Comparison of ENCODE assay signal across 8 cellular contexts in the genomic region with DNA sequence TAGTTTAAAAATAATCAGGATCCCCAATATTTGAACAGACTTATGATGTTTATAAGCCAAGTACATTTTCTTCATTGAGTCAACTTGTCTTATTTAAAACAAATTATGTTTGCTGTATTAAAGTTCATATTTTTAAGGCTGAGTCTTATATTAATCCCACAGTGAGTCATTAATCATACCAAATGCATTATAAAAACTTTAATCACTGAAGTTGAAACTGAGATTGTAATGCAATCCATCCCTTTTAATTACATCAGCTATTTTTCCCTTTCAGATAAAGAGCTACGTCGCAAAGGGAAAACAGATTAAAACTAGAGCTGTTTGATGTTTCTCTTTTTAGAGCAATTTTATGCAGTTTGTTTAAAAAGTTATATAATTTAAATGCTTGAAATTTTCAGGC.
A peak's percentile ranks its signal among the peaks of the same experiment; 100 is the strongest.
DNase-seq lines count a peak whose midpoint lies in the region; ATAC-seq and TF ChIP-seq lines count a peak whose summit lies in the region.
"Had no signal": no experiment of that assay in that cellular context is flagged by ENCODE, and none has a peak within 500 bp of the region (broad histone marks: within the 10 kb centered on the region; RNA-seq: fewer than 3 reads in every experiment).

No MANE protein-coding gene starts in this region.

- peaks cover 7% of the 10 kb centered on the region for H4K20me1 ChIP-seq in smooth muscle cell (ENCODE audit: low read depth)

- H2BK5ac ChIP-seq in neuronal stem cell (ENCODE audit: low read length): no peak overlapping the region

- H3K4me1 ChIP-seq in HEK293 (ENCODE audit: control insufficient read depth, insufficient read depth, low read length): peaks cover 31% of the 10 kb centered on the region
- peaks cover 23 to 58% (median 38%) of the 10 kb centered on the region in 3 donors for H3K4me1 ChIP-seq in gastroesophageal sphincter
- H3K4me1 ChIP-seq in smooth muscle cell (ENCODE audit: low read depth): peaks cover 16% of the 10 kb centered on the region
- peaks cover 2 to 27% of the 10 kb centered on the region in 2 donors for H3K4me1 ChIP-seq in neuronal stem cell (ENCODE audit: control insufficient read depth in 2 of 2, insufficient read depth in 1 of 2, low read depth in 1 of 2, low read length in 2 of 2)

- no peak overlapping the region for H2BK12ac ChIP-seq in neuronal stem cell (ENCODE audit: low read length)

- H3K79me1 ChIP-seq in neuronal stem cell (ENCODE audit: low read depth, low read length): no peaks in the 10 kb centered on the region

- no peak for TF ChIP-seq EP300 in gastroesophageal sphincter (IDR thresholded peaks at IDR 0.05)

- no peak for TF ChIP-seq POLR2A in gastroesophageal sphincter (IDR thresholded peaks at IDR 0.05)

- H3K4ac ChIP-seq in neuronal stem cell (ENCODE audit: low read length): no peak overlapping the region

- CTCF ChIA-PET in HEK293 (lab: Yijun Ruan, JAX): no interaction called here
- CTCF ChIA-PET in activated CD8-positive, alpha-beta T cell treated with anti-CD3 and anti-CD28 coated beads for 36 hours (lab: Charles Lee): interaction anchor here (0.7 to 1.2 kb wide), 3 partner anchors 12 to 89 kb away, joined by 3 to 4 read pairs (median 3); no protein-coding TSS in a partner anchor

- ATAC-seq in activated CD8-positive, alpha-beta T cell treated with anti-CD3 and anti-CD28 coated beads for 36 hours: no peak
- ATAC-seq in gastroesophageal sphincter: no peak
- ATAC-seq: GM23338 had no signal

- H3F3A ChIP-seq in smooth muscle cell (ENCODE audit: low read depth): peaks cover 43% of the 10 kb centered on the region

- H3K4me2 ChIP-seq in smooth muscle cell (peak overlapping the region; percentile 73), neuronal stem cell (ENCODE audit: insufficient read depth, low read length, poor library complexity, severe bottlenecking) (no peak overlapping the region)
- H3K4me2 ChIP-seq: GM23338 had no signal

- H3K27ac Mint-ChIP-seq in activated CD8-positive, alpha-beta T cell treated with anti-CD3 and anti-CD28 coated beads for 36 hours: peak overlapping the region; percentile 92
- H3K27ac Mint-ChIP-seq: GM23338 had no signal

- no peaks in the 10 kb centered on the region for H3K9me3 Mint-ChIP-seq in activated CD8-positive, alpha-beta T cell treated with anti-CD3 and anti-CD28 coated beads for 36 hours
- H3K9me3 Mint-ChIP-seq: GM23338 had no signal

- no peak for DNase-seq in activated CD8-positive, alpha-beta T cell treated with anti-CD3 and anti-CD28 coated beads for 36 hours
- DNase-seq in smooth muscle cell (lab: John Stamatoyannopoulos, UW; ENCODE audit: unreplicated experiment): no peak
- no peak for DNase-seq in anterior cingulate cortex (lab: John Stamatoyannopoulos, UW)
- no peak for DNase-seq in DMS 273 treated with DMSO at 0.1 percent for 48 hours (lab: John Stamatoyannopoulos, UW)
- DNase-seq in neuronal stem cell (ENCODE audit: low spot score): no peak

- H3K27ac ChIP-seq in HEK293 (ENCODE audit: extremely low read depth, low read depth, low read length) (no peak overlapping the region), gastroesophageal sphincter (peak overlapping the region; percentile 81 to 96 (median 84)), smooth muscle cell (ENCODE audit: low read depth) (peak overlapping the region; percentile 98), neuronal stem cell (replicated peaks; ENCODE audit: low read length) (no peak overlapping the region)

- H2BK120ac ChIP-seq in neuronal stem cell (ENCODE audit: low read depth, low read length): no peak overlapping the region

- H3K4me3 Mint-ChIP-seq in activated CD8-positive, alpha-beta T cell treated with anti-CD3 and anti-CD28 coated beads for 36 hours: no peak overlapping the region
- H3K4me3 Mint-ChIP-seq: GM23338 had no signal

- H3K9ac ChIP-seq in smooth muscle cell (ENCODE audit: low read depth): peak overlapping the region; percentile 89
- H3K9ac ChIP-seq in neuronal stem cell (ENCODE audit: low read depth, low read length, poor library complexity): no peak overlapping the region

- no peak overlapping the region for H3K18ac ChIP-seq in neuronal stem cell (ENCODE audit: low read length)

- H3K9me3 ChIP-seq in HEK293 (ENCODE audit: control insufficient read depth, insufficient read depth, low read depth, low read length) (no peaks in the 10 kb centered on the region), gastroesophageal sphincter (no peaks in the 10 kb centered on the region), smooth muscle cell (replicated peaks; ENCODE audit: low read depth) (no peaks in the 10 kb centered on the region), neuronal stem cell (replicated peaks in 1 of 2; ENCODE audit: control insufficient read depth in 2 of 2, insufficient read depth in 1 of 2, low read depth in 1 of 2, low read length in 2 of 2) (peaks cover 0 to 2% of the 10 kb centered on the region in 2 donors)

- peaks cover 66% of the 10 kb centered on the region for H3K4me1 Mint-ChIP-seq in activated CD8-positive, alpha-beta T cell treated with anti-CD3 and anti-CD28 coated beads for 36 hours (ENCODE audit: low read depth)
- H3K4me1 Mint-ChIP-seq: GM23338 had no signal

- H3K36me3 Mint-ChIP-seq in activated CD8-positive, alpha-beta T cell treated with anti-CD3 and anti-CD28 coated beads for 36 hours (ENCODE audit: low read depth): peaks cover 66% of the 10 kb centered on the region

- H4K91ac ChIP-seq in neuronal stem cell (ENCODE audit: low read depth, low read length, poor library complexity): no peak overlapping the region

- peaks cover 20% of the 10 kb centered on the region for H3K79me2 ChIP-seq in smooth muscle cell (ENCODE audit: low read depth)

- H3K23ac ChIP-seq in neuronal stem cell (ENCODE audit: low read depth, low read length, poor library complexity): no peak overlapping the region

- no peak overlapping the region for H2BK15ac ChIP-seq in neuronal stem cell (ENCODE audit: low read length)

- TF ChIP-seq CTCF in HEK293 (tag by site-specific recombination; IDR thresholded peaks at IDR 0.05): no peak
- TF ChIP-seq CTCF in activated CD8-positive, alpha-beta T cell treated with anti-CD3 and anti-CD28 coated beads for 36 hours (IDR thresholded peaks at IDR 0.05): no peak
- TF ChIP-seq CTCF in gastroesophageal sphincter (IDR thresholded peaks at IDR 0.05): no peak
- no peak for TF ChIP-seq CTCF in smooth muscle cell (IDR thresholded peaks at IDR 0.05; ENCODE audit: borderline replicate concordance, insufficient read depth, poor library complexity, severe bottlenecking)

- no peak overlapping the region for H2AK5ac ChIP-seq in neuronal stem cell (ENCODE audit: low read depth, low read length)

- H2AFZ ChIP-seq in smooth muscle cell (ENCODE audit: low read depth): no peak overlapping the region
- H2AFZ ChIP-seq in neuronal stem cell (ENCODE audit: low read length): no peak overlapping the region
- H2AFZ ChIP-seq: GM23338 had no signal

- POLR2A ChIA-PET in HEK293 (lab: Yijun Ruan, JAX): no interaction called here
- POLR2A ChIA-PET in activated CD8-positive, alpha-beta T cell treated with anti-CD3 and anti-CD28 coated beads for 36 hours (lab: Charles Lee): interaction anchor here (0.8 to 2.1 kb wide), 2 partner anchors 11 to 36 kb away, joined by 3 to 6 read pairs; no protein-coding TSS in a partner anchor

- H3K36me3 ChIP-seq in HEK293 (ENCODE audit: control insufficient read depth in 2 of 2, insufficient read depth in 1 of 2, low read length in 2 of 2) (peaks cover 0 to 21% of the 10 kb centered on the region in 2 experiments), gastroesophageal sphincter (peaks cover 0 to 47% of the 10 kb centered on the region in 2 donors), smooth muscle cell (ENCODE audit: low read depth) (no peaks in the 10 kb centered on the region), neuronal stem cell (replicated peaks in 1 of 2; ENCODE audit: control insufficient read depth in 2 of 2, insufficient read depth in 2 of 2, low read length in 2 of 2) (peaks cover 1 to 22% of the 10 kb centered on the region in 2 donors)

- 17 to 34% methylated on average over 2 of the region's 2 CpGs for WGBS in gastroesophageal sphincter (ENCODE audit: low coverage in 1 of 2), 2 donors
- WGBS in smooth muscle cell (ENCODE audit: low lambda C conversion rate): 23% methylated on average over 2 of the region's 2 CpGs
- WGBS in neuronal stem cell (ENCODE audit: extremely low coverage in 2 of 2, insufficient read length in 2 of 2, insufficient replicate concordance in 1 of 2), 2 donors: no CpG with 5 or more reads among the region's 2 CpGs

- no peaks in the 10 kb centered on the region for H3K27me3 Mint-ChIP-seq in activated CD8-positive, alpha-beta T cell treated with anti-CD3 and anti-CD28 coated beads for 36 hours

- no peak overlapping the region for H3K4me3 ChIP-seq in HEK293 (ENCODE audit: low read depth, low read length)
- H3K4me3 ChIP-seq in gastroesophageal sphincter: no peak overlapping the region
- H3K4me3 ChIP-seq in smooth muscle cell: no peak overlapping the region
- H3K4me3 ChIP-seq in neuronal stem cell (ENCODE audit: low read length in 2 of 2): no peak overlapping the region
- H3K4me3 ChIP-seq: GM23338 had no signal

- no peaks in the 10 kb centered on the region for H3K27me3 ChIP-seq in gastroesophageal sphincter
- H3K27me3 ChIP-seq in smooth muscle cell (ENCODE audit: low read depth): no peaks in the 10 kb centered on the region
- H3K27me3 ChIP-seq in neuronal stem cell (ENCODE audit: control insufficient read depth in 3 of 3, insufficient read depth in 3 of 3, low read depth in 1 of 3, low read length in 3 of 3): no peaks in the 10 kb centered on the region

- no peak overlapping the region for H4K8ac ChIP-seq in neuronal stem cell (ENCODE audit: low read depth, low read length)

- H3K14ac ChIP-seq in neuronal stem cell (ENCODE audit: low read length): no peak overlapping the region

- intact Hi-C loops in activated CD8-positive, alpha-beta T cell treated with anti-CD3 and anti-CD28 coated beads for 36 hours (cut with micrococcal nuclease): no loop called here

TF ChIP-seq in HEK293, 187 proteins besides CTCF, POLR2A, EP300 and RAD21 (continues in another document):
- no peak for TF ChIP-seq ZNF561 (tag by site-specific recombination; IDR thresholded peaks at IDR 0.05; ENCODE audit: borderline replicate concordance)
- TF ChIP-seq, protein P1, sequence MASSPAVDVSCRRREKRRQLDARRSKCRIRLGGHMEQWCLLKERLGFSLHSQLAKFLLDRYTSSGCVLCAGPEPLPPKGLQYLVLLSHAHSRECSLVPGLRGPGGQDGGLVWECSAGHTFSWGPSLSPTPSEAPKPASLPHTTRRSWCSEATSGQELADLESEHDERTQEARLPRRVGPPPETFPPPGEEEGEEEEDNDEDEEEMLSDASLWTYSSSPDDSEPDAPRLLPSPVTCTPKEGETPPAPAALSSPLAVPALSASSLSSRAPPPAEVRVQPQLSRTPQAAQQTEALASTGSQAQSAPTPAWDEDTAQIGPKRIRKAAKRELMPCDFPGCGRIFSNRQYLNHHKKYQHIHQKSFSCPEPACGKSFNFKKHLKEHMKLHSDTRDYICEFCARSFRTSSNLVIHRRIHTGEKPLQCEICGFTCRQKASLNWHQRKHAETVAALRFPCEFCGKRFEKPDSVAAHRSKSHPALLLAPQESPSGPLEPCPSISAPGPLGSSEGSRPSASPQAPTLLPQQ (tag by site-specific recombination; IDR thresholded peaks at IDR 0.05): 0 out of 2 replicates have a peak, but pooled peaks have one; percentile 17

Comparison
In these comparisons a context has a peak if more than half of its experiments do, and no peak if none do; other contexts are left out.
1. H3K27ac ChIP-seq: peak in gastroesophageal sphincter (4 of 4) and smooth muscle cell (single experiment); none in HEK293 (single experiment) and neuronal stem cell (single experiment).